ENCODE assay signal across 7 cellular contexts in genomic region chr3:139111392-139112229, GRCh38.
DNase-seq lines count a peak whose midpoint lies in the region; ATAC-seq and TF ChIP-seq lines count a peak whose summit lies in the region.

No MANE protein-coding gene starts in this region.

- H3K36me3 Mint-ChIP-seq in naive B cell, result no peaks in the 10 kb centered on the region

- no peaks in the 10 kb centered on the region for H3K9me3 ChIP-seq in esophagus squamous epithelium

- TF ChIP-seq CTCF in GM12875 (IDR thresholded peaks at IDR 0.05; ENCODE audit: borderline replicate concordance, insufficient read depth, low read depth, low read length), result peak; percentile 83
- peak in 5 of 6 experiments; percentile 53 to 70 (median 61) for TF ChIP-seq CTCF in esophagus squamous epithelium (IDR thresholded peaks at IDR 0.05)

- TF ChIP-seq POLR2A in esophagus squamous epithelium (IDR thresholded peaks at IDR 0.05), result no peak

- no peak overlapping the region for H3K4me3 Mint-ChIP-seq in naive B cell
- no peak overlapping the region for H3K4me3 Mint-ChIP-seq in stimulated activated naive CD8-positive, alpha-beta T cell treated with anti-CD3 and anti-CD28 coated beads, Interleukin-15, amount 100 ng/mL, for 72 hours

- ATAC-seq in HG03159 (IDR thresholded peaks at IDR 0.05; ENCODE audit: unreplicated experiment) (peak; percentile 53), naive B cell (ENCODE audit: low read depth in 2 of 2) (peak; percentile 32 to 49)
- ATAC-seq in stimulated activated naive CD8-positive, alpha-beta T cell treated with anti-CD3 and anti-CD28 coated beads, Interleukin-15, amount 100 ng/mL, for 72 hours, result peak; percentile 50

- H3K27me3 Mint-ChIP-seq in naive B cell, result peaks cover 16 to 28% (median 25%) of the 10 kb centered on the region in 3 donors
- H3K27me3 Mint-ChIP-seq in stimulated activated naive CD8-positive, alpha-beta T cell treated with anti-CD3 and anti-CD28 coated beads, Interleukin-15, amount 100 ng/mL, for 72 hours, result peaks cover 32% of the 10 kb centered on the region

- no peaks in the 10 kb centered on the region for H3K36me3 ChIP-seq in esophagus squamous epithelium

- H3K27me3 ChIP-seq in esophagus squamous epithelium, result no peaks in the 10 kb centered on the region

- H3K4me3 ChIP-seq in GM12875 (ENCODE audit: low read depth, low read length) (no peak overlapping the region), esophagus squamous epithelium (no peak overlapping the region)

- intact Hi-C loops in esophagus squamous epithelium (cut with DNase I), result loop anchor here (5.0 kb wide), 1 partner anchor 216 kb away; no protein-coding TSS in a partner anchor

- H3K4me1 ChIP-seq in esophagus squamous epithelium, result peaks cover 0 to 12% (median 0%) of the 10 kb centered on the region in 3 donors

- DNase-seq in NOMO-1 treated with DMSO at 0.1 percent for 48 hours (lab: John Stamatoyannopoulos, UW; ENCODE audit: unreplicated experiment), result peak; percentile 59
- DNase-seq in activated T-cell treated with anti-CD3 and anti-CD28 coated beads for 4 hours, result peak; percentile 26
- DNase-seq in esophagus squamous epithelium (lab: John Stamatoyannopoulos, UW), result no peak
- peak; percentile 9 for DNase-seq in naive B cell
- DNase-seq in stimulated activated naive CD8-positive, alpha-beta T cell treated with anti-CD3 and anti-CD28 coated beads, Interleukin-15, amount 100 ng/mL, for 72 hours, result peak; percentile 49 to 60

- no peak overlapping the region for H3K27ac Mint-ChIP-seq in naive B cell
- no peak overlapping the region for H3K27ac Mint-ChIP-seq in stimulated activated naive CD8-positive, alpha-beta T cell treated with anti-CD3 and anti-CD28 coated beads, Interleukin-15, amount 100 ng/mL, for 72 hours

- no peak overlapping the region for H3K27ac ChIP-seq in esophagus squamous epithelium

- peaks cover 3 to 11% (median 5%) of the 10 kb centered on the region in 3 donors for H3K4me1 Mint-ChIP-seq in naive B cell
- peaks cover 17% of the 10 kb centered on the region for H3K4me1 Mint-ChIP-seq in stimulated activated naive CD8-positive, alpha-beta T cell treated with anti-CD3 and anti-CD28 coated beads, Interleukin-15, amount 100 ng/mL, for 72 hours

- H3K9me3 Mint-ChIP-seq in naive B cell, result no peaks in the 10 kb centered on the region
- no peaks in the 10 kb centered on the region for H3K9me3 Mint-ChIP-seq in stimulated activated naive CD8-positive, alpha-beta T cell treated with anti-CD3 and anti-CD28 coated beads, Interleukin-15, amount 100 ng/mL, for 72 hours

- 1 to 4% methylated on average over 11 of the region's 13 CpGs for WGBS in esophagus squamous epithelium, 2 donors
